Comparison of ENCODE assay signal across 16 cellular contexts in genomic region chr2:18545384-18545783, GRCh38. TPM values are rescaled to one million over a fixed set of nuclear protein-coding genes. Genes with fewer than 3 reads are reported as not detected.
DNase-seq lines count a peak whose midpoint lies in the region; ATAC-seq and TF ChIP-seq lines count a peak whose summit lies in the region.
"Had no signal": no experiment of that assay in that cellular context is flagged by ENCODE, and none has a peak within 500 bp of the region (broad histone marks: within the 10 kb centered on the region; RNA-seq: fewer than 3 reads in every experiment).

No MANE protein-coding gene starts in this region.

- TF ChIP-seq CTCF in foreskin fibroblast (IDR thresholded peaks at IDR 0.05; ENCODE audit: low read depth, low read length) (no peak), neural progenitor cell (IDR thresholded peaks at IDR 0.05) (no peak)

- no peaks in the 10 kb centered on the region for H4K20me1 ChIP-seq in neural progenitor cell (ENCODE audit: low read depth)

- H3K27me3 Mint-ChIP-seq in T-helper 2 cell treated with Interferon-gamma antibody and Interleukin-4, amounts not matched to agents 5 μg/mL and 100 μg/mL, for 36 hours (ENCODE audit: low read depth): peaks cover 2% of the 10 kb centered on the region
- peaks cover 0 to 1% of the 10 kb centered on the region in 2 donors for H3K27me3 Mint-ChIP-seq in CD4-positive, alpha-beta memory T cell
- no peaks in the 10 kb centered on the region for H3K27me3 Mint-ChIP-seq in neural progenitor cell (ENCODE audit: insufficient read depth, low read depth)

- H3K27ac ChIP-seq in CD4-positive, alpha-beta memory T cell (ENCODE audit: low read depth, low read length): no peak overlapping the region
- H3K27ac ChIP-seq in neural progenitor cell: no peak overlapping the region
- H3K27ac ChIP-seq: adrenal gland, dorsolateral prefrontal cortex, psoas muscle had no signal

- H3K9me3 ChIP-seq in CD4-positive, alpha-beta memory T cell (ENCODE audit: control insufficient read depth in 1 of 2, low read length in 2 of 2): no peaks in the 10 kb centered on the region
- H3K9me3 ChIP-seq in neural progenitor cell (ENCODE audit: low read depth): no peaks in the 10 kb centered on the region
- H3K9me3 ChIP-seq: adrenal gland, gastroesophageal sphincter, psoas muscle had no signal

- DNase-seq in NCI-H2081 (lab: John Stamatoyannopoulos, UW) (peak; percentile 5 to 50), NCI-H2081 treated with DMSO at 0.1 percent for 48 hours (lab: John Stamatoyannopoulos, UW) (no peak), HCEC 1CT (peak; percentile 89), foreskin fibroblast (peak; percentile 83 to 91), neural progenitor cell (ENCODE audit: low spot score) (no peak)
- DNase-seq in T-helper 2 cell treated with Interferon-gamma antibody and Interleukin-4, amounts not matched to agents 5 μg/mL and 100 μg/mL, for 36 hours (ENCODE audit: low spot score): peak; percentile 29
- no peak for DNase-seq in CD4-positive, alpha-beta memory T cell
- DNase-seq: adrenal gland; dorsolateral prefrontal cortex; KBM-7; NCI-H1694; psoas muscle; stimulated activated CD8-positive, alpha-beta memory T cell treated with anti-CD3 and anti-CD28 coated beads, Interleukin-4, amount 100 ng/mL, for 48 hours had no signal

- intact Hi-C loops in CD4-positive, alpha-beta memory T cell (cut with micrococcal nuclease): no loop called here

- no peak overlapping the region for H3K9ac ChIP-seq in neural progenitor cell

- CTCF ChIA-PET in CD4-positive, alpha-beta memory T cell (lab: Charles Lee; ENCODE audit: partially characterized antibody): no interaction called here

- H3K9me3 Mint-ChIP-seq in T-helper 2 cell treated with Interferon-gamma antibody and Interleukin-4, amounts not matched to agents 5 μg/mL and 100 μg/mL, for 36 hours: peaks cover 8% of the 10 kb centered on the region
- peaks cover 0 to 13% (median 4%) of the 10 kb centered on the region in 8 donors for H3K9me3 Mint-ChIP-seq in CD4-positive, alpha-beta memory T cell
- no peaks in the 10 kb centered on the region for H3K9me3 Mint-ChIP-seq in neural progenitor cell

- H3K79me2 ChIP-seq in neural progenitor cell (ENCODE audit: low read depth): no peaks in the 10 kb centered on the region

- peak overlapping the region; percentile 24 for H3K4me3 Mint-ChIP-seq in T-helper 2 cell treated with Interferon-gamma antibody and Interleukin-4, amounts not matched to agents 5 μg/mL and 100 μg/mL, for 36 hours
- peak overlapping the region in 1 of 8 donors; percentile 26 for H3K4me3 Mint-ChIP-seq in CD4-positive, alpha-beta memory T cell
- H3K4me3 Mint-ChIP-seq in neural progenitor cell: no peak overlapping the region

- peaks cover 30% of the 10 kb centered on the region for H3K4me1 Mint-ChIP-seq in T-helper 2 cell treated with Interferon-gamma antibody and Interleukin-4, amounts not matched to agents 5 μg/mL and 100 μg/mL, for 36 hours (ENCODE audit: low read depth)
- peaks cover 15 to 28% (median 24%) of the 10 kb centered on the region in 4 donors for H3K4me1 Mint-ChIP-seq in CD4-positive, alpha-beta memory T cell
- H3K4me1 Mint-ChIP-seq in neural progenitor cell: peaks cover 9% of the 10 kb centered on the region

- peaks cover 11% of the 10 kb centered on the region for H3K4me1 ChIP-seq in CD4-positive, alpha-beta memory T cell (ENCODE audit: insufficient read depth, low read length)
- H3K4me1 ChIP-seq in neural progenitor cell: peaks cover 5% of the 10 kb centered on the region
- H3K4me1 ChIP-seq: adrenal gland had no signal

- no peak for ATAC-seq in HG02642 (IDR thresholded peaks at IDR 0.05; ENCODE audit: poor library complexity, unreplicated experiment)
- ATAC-seq: gastroesophageal sphincter, psoas muscle had no signal

- no peak overlapping the region for H3K27ac Mint-ChIP-seq in T-helper 2 cell treated with Interferon-gamma antibody and Interleukin-4, amounts not matched to agents 5 μg/mL and 100 μg/mL, for 36 hours
- H3K27ac Mint-ChIP-seq in CD4-positive, alpha-beta memory T cell: peak overlapping the region in 1 of 7 donors; percentile 56
- no peak overlapping the region for H3K27ac Mint-ChIP-seq in neural progenitor cell

- POLR2A ChIA-PET in CD4-positive, alpha-beta memory T cell (lab: Charles Lee; ENCODE audit: partially characterized antibody): interaction anchor here (2.0 kb wide), 1 partner anchor 15 kb away, joined by 10 read pairs; the partner anchor contains the start of gene RDH14

- H3K36me3 Mint-ChIP-seq in T-helper 2 cell treated with Interferon-gamma antibody and Interleukin-4, amounts not matched to agents 5 μg/mL and 100 μg/mL, for 36 hours (ENCODE audit: low read depth): peaks cover 11% of the 10 kb centered on the region
- H3K36me3 Mint-ChIP-seq in CD4-positive, alpha-beta memory T cell: peaks cover 2 to 10% of the 10 kb centered on the region in 2 donors
- H3K36me3 Mint-ChIP-seq in neural progenitor cell: peaks cover 2% of the 10 kb centered on the region

- H3K4me3 ChIP-seq in foreskin fibroblast (ENCODE audit: low read depth in 1 of 2, low read length in 2 of 2) (no peak overlapping the region), neural progenitor cell (no peak overlapping the region)
- no peak overlapping the region for H3K4me3 ChIP-seq in CD4-positive, alpha-beta memory T cell (ENCODE audit: low read length in 2 of 2)
- H3K4me3 ChIP-seq: adrenal gland, dorsolateral prefrontal cortex, gastroesophageal sphincter, psoas muscle had no signal

- H2AFZ ChIP-seq in neural progenitor cell (replicated peaks): no peak overlapping the region

- H3K27me3 ChIP-seq in CD4-positive, alpha-beta memory T cell (ENCODE audit: insufficient read depth, low read length): no peaks in the 10 kb centered on the region
- no peaks in the 10 kb centered on the region for H3K27me3 ChIP-seq in neural progenitor cell
- H3K27me3 ChIP-seq: adrenal gland, dorsolateral prefrontal cortex, gastroesophageal sphincter had no signal

- no peak overlapping the region for H3K4me2 ChIP-seq in neural progenitor cell

- H3F3A ChIP-seq in neural progenitor cell (ENCODE audit: low read depth): no peaks in the 10 kb centered on the region

- H3K36me3 ChIP-seq in CD4-positive, alpha-beta memory T cell (ENCODE audit: insufficient read depth, low read length): no peaks in the 10 kb centered on the region
- no peaks in the 10 kb centered on the region for H3K36me3 ChIP-seq in neural progenitor cell
- H3K36me3 ChIP-seq: adrenal gland, gastroesophageal sphincter had no signal

RNA-seq across cellular contexts. Expression of gene RDH14, which starts 15.1 kb away (rescaled TPM):
- total RNA-seq in CD4-positive, alpha-beta memory T cell: 10 to 100 TPM; 18.0 to 19.1 TPM
- polyA plus RNA-seq in CD4-positive, alpha-beta memory T cell: 10 to 100 TPM; 42.4 to 42.6 TPM
- total RNA-seq in neural progenitor cell (ENCODE audit: low replicate concordance): 27.7 and 33.5 TPM in 2 replicates

RNA-seq across cellular contexts. Expression of gene NT5C1B, which starts 44.0 kb away (rescaled TPM):
- not detected for total RNA-seq in CD4-positive, alpha-beta memory T cell
- under 1 TPM; 0.45 to 0.47 TPM for polyA plus RNA-seq in CD4-positive, alpha-beta memory T cell
- not detected in 2 replicates for total RNA-seq in neural progenitor cell (ENCODE audit: low replicate concordance)
- total RNA-seq: adrenal gland, dorsolateral prefrontal cortex, psoas muscle, ureter had no signal
- polyA plus RNA-seq: adrenal gland, psoas muscle had no signal

Comparison
In these comparisons a context has a peak if more than half of its experiments do, and no peak if none do; other contexts are left out.
1. DNase-seq: peak in NCI-H2081 (2 of 2), HCEC 1CT (single experiment), T-helper 2 cell treated with Interferon-gamma antibody and Interleukin-4, amounts not matched to agents 5 μg/mL and 100 μg/mL, for 36 hours (single experiment) and foreskin fibroblast (2 of 2); none in NCI-H2081 treated with DMSO at 0.1 percent for 48 hours (single experiment), CD4-positive, alpha-beta memory T cell (0 of 5) and neural progenitor cell (single experiment).